ENCODE assay signal across 11 cellular contexts in genomic region chr3:128493221-128494151, GRCh38. TPM values are rescaled to one million over a fixed set of nuclear protein-coding genes. Genes with fewer than 3 reads are reported as not detected.
DNase-seq lines count a peak whose midpoint lies in the region; ATAC-seq, FAIRE-seq and TF ChIP-seq lines count a peak whose summit lies in the region.
"Had no signal": no experiment of that assay in that cellular context is flagged by ENCODE, and none has a peak within 500 bp of the region (broad histone marks: within the 10 kb centered on the region; RNA-seq: fewer than 3 reads in every experiment).

No MANE protein-coding gene starts in this region.

- peak; percentile 26 for FAIRE-seq in HTR-8/SVneo (lab: Jason Lieb, UNC)

- ATAC-seq in CD4-positive, CD25-positive, alpha-beta regulatory T cell (ENCODE audit: low read depth in 2 of 2): no peak
- no peak for ATAC-seq in GM21717 (IDR thresholded peaks at IDR 0.05; ENCODE audit: unreplicated experiment)

- H3K9me3 Mint-ChIP-seq in CD4-positive, CD25-positive, alpha-beta regulatory T cell: peaks cover 0 to 3% (median 0%) of the 10 kb centered on the region in 7 donors

- H3K27me3 ChIP-seq in CD4-positive, CD25-positive, alpha-beta regulatory T cell (ENCODE audit: control insufficient read depth, insufficient read depth, low read length): peaks cover 11% of the 10 kb centered on the region

- peak overlapping the region in 3 of 4 donors; percentile 26 to 59 (median 54) for H3K4me3 Mint-ChIP-seq in CD4-positive, CD25-positive, alpha-beta regulatory T cell

- no peaks in the 10 kb centered on the region for H3K9me3 ChIP-seq in CD4-positive, CD25-positive, alpha-beta regulatory T cell (ENCODE audit: control insufficient read depth in 2 of 2, low read length in 2 of 2)
- H3K9me3 ChIP-seq: neutrophil had no signal

- H3K27ac Mint-ChIP-seq in CD4-positive, CD25-positive, alpha-beta regulatory T cell: no peak overlapping the region

- peaks cover 69% of the 10 kb centered on the region for H3K27me3 Mint-ChIP-seq in CD4-positive, CD25-positive, alpha-beta regulatory T cell

- no peaks in the 10 kb centered on the region for H3K36me3 Mint-ChIP-seq in CD4-positive, CD25-positive, alpha-beta regulatory T cell

- H3K27ac ChIP-seq in CD4-positive, CD25-positive, alpha-beta regulatory T cell (ENCODE audit: insufficient read depth, low read length, poor library complexity, severe bottlenecking): no peak overlapping the region
- H3K27ac ChIP-seq: neutrophil had no signal

- intact Hi-C loops in posterior vena cava (cut with DNase I): loop anchor here in 1 of 2 donors (5.0 to 10.0 kb wide), 2 partner anchors 66 to 399 kb away; no protein-coding TSS in a partner anchor

- H3K4me1 ChIP-seq in CD4-positive, CD25-positive, alpha-beta regulatory T cell (ENCODE audit: control insufficient read depth, insufficient read depth, low read length, poor library complexity, severe bottlenecking): peaks cover 49% of the 10 kb centered on the region

- no peaks in the 10 kb centered on the region for H3K36me3 ChIP-seq in CD4-positive, CD25-positive, alpha-beta regulatory T cell (ENCODE audit: control insufficient read depth, insufficient read depth, low read length)
- H3K36me3 ChIP-seq: neutrophil had no signal

- TF ChIP-seq CTCF in fibroblast of villous mesenchyme (IDR thresholded peaks at IDR 0.05; ENCODE audit: insufficient read depth, low read depth, low read length): no peak

- no peak for DNase-seq in CD4-positive, CD25-positive, alpha-beta regulatory T cell
- DNase-seq in HTR-8/SVneo (ENCODE audit: insufficient read length, low spot score): no peak
- peak; percentile 25 for DNase-seq in fibroblast of villous mesenchyme (ENCODE audit: low read depth)
- DNase-seq in posterior vena cava (ENCODE audit: low spot score): peak; percentile 79
- no peak for DNase-seq in NCI-H82 treated with DMSO at 0.1 percent for 48 hours (lab: John Stamatoyannopoulos, UW; ENCODE audit: unreplicated experiment)
- DNase-seq in SIG-M5 (lab: John Stamatoyannopoulos, UW): no peak
- no peak for DNase-seq in NCI-H1105 treated with DMSO at 0.1 percent for 48 hours (lab: John Stamatoyannopoulos, UW)
- DNase-seq: activated gamma-delta T cell treated with Interleukin-2 at 50 U/mL for 16 hours, EL had no signal

- H3K4me1 Mint-ChIP-seq in CD4-positive, CD25-positive, alpha-beta regulatory T cell: peaks cover 0 to 40% (median 4%) of the 10 kb centered on the region in 4 donors

- no peak overlapping the region for H3K4me3 ChIP-seq in CD4-positive, CD25-positive, alpha-beta regulatory T cell (ENCODE audit: low read depth, low read length)
- H3K4me3 ChIP-seq in fibroblast of villous mesenchyme (ENCODE audit: low read depth, low read length): peak overlapping the region; percentile 85

RNA-seq across cellular contexts. Expression of gene GATA2, which starts 0.5 kb away (rescaled TPM):
- total RNA-seq in CD4-positive, CD25-positive, alpha-beta regulatory T cell: 6.2 TPM
- not detected for polyA plus RNA-seq in CD4-positive, CD25-positive, alpha-beta regulatory T cell
- total RNA-seq in fibroblast of villous mesenchyme (26.7 and 41.0 TPM in 2 replicates), posterior vena cava (10 to 100 TPM; 11.6 to 11.9 TPM)

RNA-seq across cellular contexts. Expression of gene DNAJB8, which starts 26.8 kb away (rescaled TPM):
- not detected for total RNA-seq in CD4-positive, CD25-positive, alpha-beta regulatory T cell
- polyA plus RNA-seq in CD4-positive, CD25-positive, alpha-beta regulatory T cell: not detected
- total RNA-seq in fibroblast of villous mesenchyme: not detected in 2 replicates
- not detected for total RNA-seq in posterior vena cava

Comparison
In these comparisons a context has a peak if more than half of its experiments do, and no peak if none do; other contexts are left out.
1. DNase-seq: peak in fibroblast of villous mesenchyme (single experiment) and posterior vena cava (single experiment); none in CD4-positive, CD25-positive, alpha-beta regulatory T cell (0 of 3), HTR-8/SVneo (single experiment), NCI-H82 treated with DMSO at 0.1 percent for 48 hours (single experiment), SIG-M5 (single experiment) and NCI-H1105 treated with DMSO at 0.1 percent for 48 hours (single experiment).